In the genomic region with DNA sequence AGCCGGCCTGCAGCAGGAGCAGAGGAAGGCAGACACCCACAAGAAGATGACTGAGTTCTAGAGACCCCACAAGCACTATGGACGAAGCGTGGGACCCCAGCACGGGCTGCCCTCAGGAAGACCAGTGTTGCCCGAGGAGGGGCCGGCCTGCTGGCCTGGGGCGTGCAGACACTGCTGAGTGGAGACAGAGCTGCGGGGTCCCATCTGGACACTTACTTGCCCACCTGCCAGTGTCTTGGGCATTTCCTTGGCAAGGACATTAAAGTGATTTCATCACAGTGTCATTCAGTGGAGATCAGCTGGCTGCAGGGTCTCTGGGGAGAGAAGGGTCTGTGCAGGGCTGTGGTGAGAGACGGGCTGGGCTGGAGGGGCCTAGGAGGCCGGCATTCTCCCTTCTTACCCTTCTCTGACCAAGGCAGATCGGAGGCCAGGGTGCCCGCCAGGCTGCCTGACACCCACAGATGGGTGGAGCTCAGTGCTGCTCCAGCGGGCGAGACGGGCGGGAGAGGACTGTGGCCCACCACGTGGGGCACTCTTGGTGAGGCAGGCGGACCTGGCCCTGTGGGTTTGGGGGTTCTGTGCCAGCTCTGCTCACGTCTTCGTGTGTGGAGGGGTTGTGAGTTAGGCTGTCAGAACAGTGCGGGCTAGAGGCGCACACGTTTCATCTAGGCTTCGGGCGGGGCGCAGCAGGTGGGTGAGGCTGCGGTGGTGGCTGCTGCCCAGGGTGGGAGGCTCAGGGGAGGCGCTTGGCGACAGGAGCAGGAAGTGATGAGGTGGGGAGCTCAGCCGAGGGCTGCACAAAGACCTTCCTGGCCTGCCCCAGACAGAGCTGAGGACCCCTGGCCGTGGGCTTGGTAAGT, we compare ENCODE assay signal across 1 cellular context.
A peak's percentile ranks its signal among the peaks of the same experiment; 100 is the strongest.
TF ChIP-seq lines count a peak whose summit lies in the region.

A gene with protein sequence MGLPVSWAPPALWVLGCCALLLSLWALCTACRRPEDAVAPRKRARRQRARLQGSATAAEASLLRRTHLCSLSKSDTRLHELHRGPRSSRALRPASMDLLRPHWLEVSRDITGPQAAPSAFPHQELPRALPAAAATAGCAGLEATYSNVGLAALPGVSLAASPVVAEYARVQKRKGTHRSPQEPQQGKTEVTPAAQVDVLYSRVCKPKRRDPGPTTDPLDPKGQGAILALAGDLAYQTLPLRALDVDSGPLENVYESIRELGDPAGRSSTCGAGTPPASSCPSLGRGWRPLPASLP (plus strand): TSS at position 806 of the 860 bp plus-strand sequence. CDS start 886 bp downstream, outside the sequence.

TF ChIP-seq in HepG2, 621 proteins besides CTCF, POLR2A, EP300 and RAD21 (continued from another document):
- TF ChIP-seq HNRNPL (IDR thresholded peaks at IDR 0.05; ENCODE audit: low read depth, low read length) (peak; percentile 93), ZZZ3 (CRISPR knock-in tag; IDR thresholded peaks at IDR 0.05; ENCODE audit: borderline replicate concordance) (peak; percentile 42; the same call in 1 of the 2 replicates), SALL1 (CRISPR knock-in tag; IDR thresholded peaks at IDR 0.05) (no peak), RBFOX2 (IDR thresholded peaks at IDR 0.05; ENCODE audit: low read depth, low read length) (peak; percentile 40), ZNF598 (CRISPR knock-in tag; IDR thresholded peaks at IDR 0.05; ENCODE audit: borderline replicate concordance) (no peak), ZSCAN31 (CRISPR knock-in tag; IDR thresholded peaks at IDR 0.05; ENCODE audit: low read depth) (peak; percentile 17; the same call in 1 of the 2 replicates), HNRNPK (IDR thresholded peaks at IDR 0.05; ENCODE audit: low read depth, low read length, poor library complexity, severe bottlenecking) (peak; percentile 29), POLR2AphosphoS2 (IDR thresholded peaks at IDR 0.05; ENCODE audit: low read depth, low read length) (peak; percentile 48; the same call in 1 of the 2 replicates), NR1H2 (CRISPR knock-in tag; IDR thresholded peaks at IDR 0.05; ENCODE audit: borderline replicate concordance, low read depth) (peak; percentile 50; the same call in 1 of the 2 replicates), ZBTB38 (CRISPR knock-in tag; IDR thresholded peaks at IDR 0.05) (peak; percentile 47; the same call in 1 of the 2 replicates), LCORL (IDR thresholded peaks at IDR 0.05) (no peak), LCORL (CRISPR knock-in tag; IDR thresholded peaks at IDR 0.05) (no peak), RBM22 (optimal IDR thresholded peaks at IDR 0.05; ENCODE audit: low read length) (peak; percentile 87), ZNF607 (CRISPR knock-in tag; IDR thresholded peaks at IDR 0.05; ENCODE audit: borderline replicate concordance) (no peak)
